1 cellular context compared by ENCODE assay signal in the genomic region with DNA sequence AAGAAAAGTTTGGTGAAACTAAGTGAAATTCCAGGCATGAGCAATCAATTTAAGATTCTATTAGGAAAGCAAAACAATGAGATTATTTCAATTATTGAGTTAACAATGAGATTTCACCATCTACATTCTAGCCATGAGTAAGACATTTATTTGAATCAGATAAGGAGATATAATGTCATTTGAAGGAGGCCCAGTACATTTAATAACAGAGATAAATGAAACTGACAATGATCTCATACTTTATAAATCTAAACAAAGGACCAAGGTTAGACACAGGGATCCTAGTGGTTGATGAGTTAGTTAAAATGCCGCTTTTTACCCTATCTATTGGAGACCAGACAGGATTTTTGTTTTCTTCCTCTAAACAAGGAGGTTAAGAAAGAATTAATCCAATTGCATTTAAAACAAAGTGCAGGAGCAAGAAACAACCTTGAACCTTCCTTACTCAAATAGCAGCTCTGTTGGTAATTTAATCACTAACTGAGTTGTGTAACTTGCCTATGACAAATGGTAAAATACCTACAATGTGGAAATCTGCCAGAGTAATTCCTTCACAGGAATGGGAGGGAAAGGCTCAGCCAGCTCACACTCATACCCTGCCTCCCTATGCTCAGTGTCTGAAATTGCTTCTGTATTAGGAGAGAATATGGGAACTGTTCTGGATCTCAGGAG.
TF ChIP-seq lines count a peak whose summit lies in the region.

No MANE protein-coding gene starts in this region.

TF ChIP-seq in HepG2, 621 proteins besides CTCF, POLR2A, EP300 and RAD21 (continued from another document and continues in another):
- TF ChIP-seq, protein P1, sequence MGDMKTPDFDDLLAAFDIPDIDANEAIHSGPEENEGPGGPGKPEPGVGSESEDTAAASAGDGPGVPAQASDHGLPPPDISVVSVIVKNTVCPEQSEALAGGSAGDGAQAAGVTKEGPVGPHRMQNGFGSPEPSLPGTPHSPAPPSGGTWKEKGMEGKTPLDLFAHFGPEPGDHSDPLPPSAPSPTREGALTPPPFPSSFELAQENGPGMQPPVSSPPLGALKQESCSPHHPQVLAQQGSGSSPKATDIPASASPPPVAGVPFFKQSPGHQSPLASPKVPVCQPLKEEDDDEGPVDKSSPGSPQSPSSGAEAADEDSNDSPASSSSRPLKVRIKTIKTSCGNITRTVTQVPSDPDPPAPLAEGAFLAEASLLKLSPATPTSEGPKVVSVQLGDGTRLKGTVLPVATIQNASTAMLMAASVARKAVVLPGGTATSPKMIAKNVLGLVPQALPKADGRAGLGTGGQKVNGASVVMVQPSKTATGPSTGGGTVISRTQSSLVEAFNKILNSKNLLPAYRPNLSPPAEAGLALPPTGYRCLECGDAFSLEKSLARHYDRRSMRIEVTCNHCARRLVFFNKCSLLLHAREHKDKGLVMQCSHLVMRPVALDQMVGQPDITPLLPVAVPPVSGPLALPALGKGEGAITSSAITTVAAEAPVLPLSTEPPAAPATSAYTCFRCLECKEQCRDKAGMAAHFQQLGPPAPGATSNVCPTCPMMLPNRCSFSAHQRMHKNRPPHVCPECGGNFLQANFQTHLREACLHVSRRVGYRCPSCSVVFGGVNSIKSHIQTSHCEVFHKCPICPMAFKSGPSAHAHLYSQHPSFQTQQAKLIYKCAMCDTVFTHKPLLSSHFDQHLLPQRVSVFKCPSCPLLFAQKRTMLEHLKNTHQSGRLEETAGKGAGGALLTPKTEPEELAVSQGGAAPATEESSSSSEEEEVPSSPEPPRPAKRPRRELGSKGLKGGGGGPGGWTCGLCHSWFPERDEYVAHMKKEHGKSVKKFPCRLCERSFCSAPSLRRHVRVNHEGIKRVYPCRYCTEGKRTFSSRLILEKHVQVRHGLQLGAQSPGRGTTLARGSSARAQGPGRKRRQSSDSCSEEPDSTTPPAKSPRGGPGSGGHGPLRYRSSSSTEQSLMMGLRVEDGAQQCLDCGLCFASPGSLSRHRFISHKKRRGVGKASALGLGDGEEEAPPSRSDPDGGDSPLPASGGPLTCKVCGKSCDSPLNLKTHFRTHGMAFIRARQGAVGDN (CRISPR knock-in tag; IDR thresholded peaks at IDR 0.05): no peak
- TF ChIP-seq RORA (CRISPR knock-in tag; IDR thresholded peaks at IDR 0.05) (no peak), ZKSCAN5 (CRISPR knock-in tag; IDR thresholded peaks at IDR 0.05) (no peak), ZSCAN9 (CRISPR knock-in tag; IDR thresholded peaks at IDR 0.05; ENCODE audit: borderline replicate concordance) (peak; percentile 76), KDM3A (CRISPR knock-in tag; IDR thresholded peaks at IDR 0.05; ENCODE audit: low read depth) (peak; percentile 49; the same call in 1 of the 2 replicates), KMT2B (CRISPR knock-in tag; IDR thresholded peaks at IDR 0.05) (peak; percentile 48; the same call in 1 of the 2 replicates), ISX (CRISPR knock-in tag; conservative IDR thresholded peaks at IDR 0.05) (no peak), RXRB (CRISPR knock-in tag; IDR thresholded peaks at IDR 0.05; ENCODE audit: borderline replicate concordance) (peak; percentile 97), RCOR2 (CRISPR knock-in tag; IDR thresholded peaks at IDR 0.05) (peak; percentile 88), HOXA5 (CRISPR knock-in tag; IDR thresholded peaks at IDR 0.05) (peak; percentile 88), ZNF75D (CRISPR knock-in tag; IDR thresholded peaks at IDR 0.05; ENCODE audit: borderline replicate concordance) (no peak), ASH2L (IDR thresholded peaks at IDR 0.05; ENCODE audit: insufficient read length, low read depth, low read length) (peak; percentile 61), HHEX (CRISPR knock-in tag; IDR thresholded peaks at IDR 0.05) (peak; percentile 68), ZNF33B (CRISPR knock-in tag; IDR thresholded peaks at IDR 0.05) (no peak), ELF4 (CRISPR knock-in tag; IDR thresholded peaks at IDR 0.05; ENCODE audit: borderline replicate concordance) (0 out of 2 replicates have a peak, but pooled peaks have one; percentile 53), ZFP62 (CRISPR knock-in tag; IDR thresholded peaks at IDR 0.05) (no peak), ARID2 (CRISPR knock-in tag; IDR thresholded peaks at IDR 0.05; ENCODE audit: borderline replicate concordance) (no peak), ZNF234 (CRISPR knock-in tag; conservative IDR thresholded peaks at IDR 0.05) (no peak), TRIM24 (CRISPR knock-in tag; IDR thresholded peaks at IDR 0.05) (0 out of 2 replicates have a peak, but pooled peaks have one; percentile 51), ZNF253 (CRISPR knock-in tag; IDR thresholded peaks at IDR 0.05; ENCODE audit: borderline replicate concordance) (no peak), KLF13 (CRISPR knock-in tag; IDR thresholded peaks at IDR 0.05) (no peak), GATAD1 (CRISPR knock-in tag; IDR thresholded peaks at IDR 0.05) (peak; percentile 41; the same call in 1 of the 2 replicates), KAT8 (CRISPR knock-in tag; IDR thresholded peaks at IDR 0.05) (peak; percentile 74), MIXL1 (CRISPR knock-in tag; IDR thresholded peaks at IDR 0.05) (peak; percentile 100), ERF (CRISPR knock-in tag; IDR thresholded peaks at IDR 0.05) (peak; percentile 86), FOXA1 (IDR thresholded peaks at IDR 0.05) (no peak), FOXA1 (CRISPR knock-in tag; IDR thresholded peaks at IDR 0.05) (peak; percentile 75), MED13 (CRISPR knock-in tag; IDR thresholded peaks at IDR 0.05) (peak; percentile 68; the same call in 1 of the 2 replicates), DPF2 (CRISPR knock-in tag; IDR thresholded peaks at IDR 0.05; ENCODE audit: borderline replicate concordance, low read depth) (peak; percentile 38; the same call in 1 of the 2 replicates), ESRRA (CRISPR knock-in tag; IDR thresholded peaks at IDR 0.05; ENCODE audit: low read depth) (0 out of 2 replicates have a peak, but pooled peaks have one; percentile 2), JARID2 (CRISPR knock-in tag; IDR thresholded peaks at IDR 0.05; ENCODE audit: insufficient replicate concordance) (peak; percentile 33), POLR2G (IDR thresholded peaks at IDR 0.05; ENCODE audit: low read depth, low read length) (0 out of 2 replicates have a peak, but pooled peaks have one; percentile 45), SRSF9 (IDR thresholded peaks at IDR 0.05; ENCODE audit: borderline replicate concordance, insufficient read depth, low read depth, low read length, poor library complexity, severe bottlenecking) (no peak), ZC3H13 (CRISPR knock-in tag; IDR thresholded peaks at IDR 0.05) (no peak), NR2F6 (IDR thresholded peaks at IDR 0.05) (peak; percentile 91), NR2F6 (CRISPR knock-in tag; IDR thresholded peaks at IDR 0.05) (peak; percentile 87), NR1H2 (CRISPR knock-in tag; IDR thresholded peaks at IDR 0.05; ENCODE audit: borderline replicate concordance, low read depth) (no peak), FOXA3 (CRISPR knock-in tag; IDR thresholded peaks at IDR 0.05) (peak; percentile 95), TBX2 (CRISPR knock-in tag; IDR thresholded peaks at IDR 0.05; ENCODE audit: borderline replicate concordance) (0 out of 2 replicates have a peak, but pooled peaks have one; percentile 51), ZNF782 (CRISPR knock-in tag; IDR thresholded peaks at IDR 0.05; ENCODE audit: borderline replicate concordance) (no peak), KAT2B (IDR thresholded peaks at IDR 0.05; ENCODE audit: borderline replicate concordance, low read depth, low read length) (no peak)
- TF ChIP-seq, protein P2, sequence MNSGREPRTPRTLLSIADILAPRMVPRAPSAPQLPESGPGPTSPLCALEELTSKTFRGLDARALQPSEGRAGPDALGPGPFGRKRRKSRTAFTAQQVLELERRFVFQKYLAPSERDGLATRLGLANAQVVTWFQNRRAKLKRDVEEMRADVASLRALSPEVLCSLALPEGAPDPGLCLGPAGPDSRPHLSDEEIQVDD (CRISPR knock-in tag; IDR thresholded peaks at IDR 0.05; ENCODE audit: borderline replicate concordance): no peak
- TF ChIP-seq, protein P3, sequence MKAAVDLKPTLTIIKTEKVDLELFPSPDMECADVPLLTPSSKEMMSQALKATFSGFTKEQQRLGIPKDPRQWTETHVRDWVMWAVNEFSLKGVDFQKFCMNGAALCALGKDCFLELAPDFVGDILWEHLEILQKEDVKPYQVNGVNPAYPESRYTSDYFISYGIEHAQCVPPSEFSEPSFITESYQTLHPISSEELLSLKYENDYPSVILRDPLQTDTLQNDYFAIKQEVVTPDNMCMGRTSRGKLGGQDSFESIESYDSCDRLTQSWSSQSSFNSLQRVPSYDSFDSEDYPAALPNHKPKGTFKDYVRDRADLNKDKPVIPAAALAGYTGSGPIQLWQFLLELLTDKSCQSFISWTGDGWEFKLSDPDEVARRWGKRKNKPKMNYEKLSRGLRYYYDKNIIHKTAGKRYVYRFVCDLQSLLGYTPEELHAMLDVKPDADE (CRISPR knock-in tag; IDR thresholded peaks at IDR 0.05): no peak
- TF ChIP-seq, protein P4, sequence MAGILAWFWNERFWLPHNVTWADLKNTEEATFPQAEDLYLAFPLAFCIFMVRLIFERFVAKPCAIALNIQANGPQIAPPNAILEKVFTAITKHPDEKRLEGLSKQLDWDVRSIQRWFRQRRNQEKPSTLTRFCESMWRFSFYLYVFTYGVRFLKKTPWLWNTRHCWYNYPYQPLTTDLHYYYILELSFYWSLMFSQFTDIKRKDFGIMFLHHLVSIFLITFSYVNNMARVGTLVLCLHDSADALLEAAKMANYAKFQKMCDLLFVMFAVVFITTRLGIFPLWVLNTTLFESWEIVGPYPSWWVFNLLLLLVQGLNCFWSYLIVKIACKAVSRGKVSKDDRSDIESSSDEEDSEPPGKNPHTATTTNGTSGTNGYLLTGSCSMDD (CRISPR knock-in tag; IDR thresholded peaks at IDR 0.05): no peak
- TF ChIP-seq, protein P5, sequence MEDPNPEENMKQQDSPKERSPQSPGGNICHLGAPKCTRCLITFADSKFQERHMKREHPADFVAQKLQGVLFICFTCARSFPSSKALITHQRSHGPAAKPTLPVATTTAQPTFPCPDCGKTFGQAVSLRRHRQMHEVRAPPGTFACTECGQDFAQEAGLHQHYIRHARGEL (CRISPR knock-in tag; IDR thresholded peaks at IDR 0.05): no peak
- TF ChIP-seq, protein P6, sequence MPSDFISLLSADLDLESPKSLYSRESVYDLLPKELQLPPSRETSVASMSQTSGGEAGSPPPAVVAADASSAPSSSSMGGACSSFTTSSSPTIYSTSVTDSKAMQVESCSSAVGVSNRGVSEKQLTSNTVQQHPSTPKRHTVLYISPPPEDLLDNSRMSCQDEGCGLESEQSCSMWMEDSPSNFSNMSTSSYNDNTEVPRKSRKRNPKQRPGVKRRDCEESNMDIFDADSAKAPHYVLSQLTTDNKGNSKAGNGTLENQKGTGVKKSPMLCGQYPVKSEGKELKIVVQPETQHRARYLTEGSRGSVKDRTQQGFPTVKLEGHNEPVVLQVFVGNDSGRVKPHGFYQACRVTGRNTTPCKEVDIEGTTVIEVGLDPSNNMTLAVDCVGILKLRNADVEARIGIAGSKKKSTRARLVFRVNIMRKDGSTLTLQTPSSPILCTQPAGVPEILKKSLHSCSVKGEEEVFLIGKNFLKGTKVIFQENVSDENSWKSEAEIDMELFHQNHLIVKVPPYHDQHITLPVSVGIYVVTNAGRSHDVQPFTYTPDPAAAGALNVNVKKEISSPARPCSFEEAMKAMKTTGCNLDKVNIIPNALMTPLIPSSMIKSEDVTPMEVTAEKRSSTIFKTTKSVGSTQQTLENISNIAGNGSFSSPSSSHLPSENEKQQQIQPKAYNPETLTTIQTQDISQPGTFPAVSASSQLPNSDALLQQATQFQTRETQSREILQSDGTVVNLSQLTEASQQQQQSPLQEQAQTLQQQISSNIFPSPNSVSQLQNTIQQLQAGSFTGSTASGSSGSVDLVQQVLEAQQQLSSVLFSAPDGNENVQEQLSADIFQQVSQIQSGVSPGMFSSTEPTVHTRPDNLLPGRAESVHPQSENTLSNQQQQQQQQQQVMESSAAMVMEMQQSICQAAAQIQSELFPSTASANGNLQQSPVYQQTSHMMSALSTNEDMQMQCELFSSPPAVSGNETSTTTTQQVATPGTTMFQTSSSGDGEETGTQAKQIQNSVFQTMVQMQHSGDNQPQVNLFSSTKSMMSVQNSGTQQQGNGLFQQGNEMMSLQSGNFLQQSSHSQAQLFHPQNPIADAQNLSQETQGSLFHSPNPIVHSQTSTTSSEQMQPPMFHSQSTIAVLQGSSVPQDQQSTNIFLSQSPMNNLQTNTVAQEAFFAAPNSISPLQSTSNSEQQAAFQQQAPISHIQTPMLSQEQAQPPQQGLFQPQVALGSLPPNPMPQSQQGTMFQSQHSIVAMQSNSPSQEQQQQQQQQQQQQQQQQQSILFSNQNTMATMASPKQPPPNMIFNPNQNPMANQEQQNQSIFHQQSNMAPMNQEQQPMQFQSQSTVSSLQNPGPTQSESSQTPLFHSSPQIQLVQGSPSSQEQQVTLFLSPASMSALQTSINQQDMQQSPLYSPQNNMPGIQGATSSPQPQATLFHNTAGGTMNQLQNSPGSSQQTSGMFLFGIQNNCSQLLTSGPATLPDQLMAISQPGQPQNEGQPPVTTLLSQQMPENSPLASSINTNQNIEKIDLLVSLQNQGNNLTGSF (CRISPR knock-in tag; IDR thresholded peaks at IDR 0.05): no peak
- TF ChIP-seq, protein P7, sequence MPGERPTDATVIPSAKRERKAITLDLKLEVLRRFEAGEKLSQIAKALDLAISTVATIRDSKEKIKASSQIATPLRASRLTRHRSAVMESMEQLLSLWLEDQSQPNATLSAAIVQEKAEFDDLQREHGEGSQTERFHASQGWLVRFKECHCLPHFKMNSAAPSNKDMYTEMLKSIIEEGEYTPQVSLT (CRISPR knock-in tag; IDR thresholded peaks at IDR 0.05; ENCODE audit: borderline replicate concordance, low read depth): no peak
- TF ChIP-seq, protein P8, sequence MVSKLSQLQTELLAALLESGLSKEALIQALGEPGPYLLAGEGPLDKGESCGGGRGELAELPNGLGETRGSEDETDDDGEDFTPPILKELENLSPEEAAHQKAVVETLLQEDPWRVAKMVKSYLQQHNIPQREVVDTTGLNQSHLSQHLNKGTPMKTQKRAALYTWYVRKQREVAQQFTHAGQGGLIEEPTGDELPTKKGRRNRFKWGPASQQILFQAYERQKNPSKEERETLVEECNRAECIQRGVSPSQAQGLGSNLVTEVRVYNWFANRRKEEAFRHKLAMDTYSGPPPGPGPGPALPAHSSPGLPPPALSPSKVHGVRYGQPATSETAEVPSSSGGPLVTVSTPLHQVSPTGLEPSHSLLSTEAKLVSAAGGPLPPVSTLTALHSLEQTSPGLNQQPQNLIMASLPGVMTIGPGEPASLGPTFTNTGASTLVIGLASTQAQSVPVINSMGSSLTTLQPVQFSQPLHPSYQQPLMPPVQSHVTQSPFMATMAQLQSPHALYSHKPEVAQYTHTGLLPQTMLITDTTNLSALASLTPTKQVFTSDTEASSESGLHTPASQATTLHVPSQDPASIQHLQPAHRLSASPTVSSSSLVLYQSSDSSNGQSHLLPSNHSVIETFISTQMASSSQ (IDR thresholded peaks at IDR 0.05; ENCODE audit: low read depth): peak; percentile 84
- TF ChIP-seq, protein P8 (CRISPR knock-in tag; IDR thresholded peaks at IDR 0.05; ENCODE audit: borderline replicate concordance): peak; percentile 90; the same call in 1 of the 2 replicates
